Comparison of ENCODE assay signal across 14 cellular contexts in genomic region chr5:114473541-114473940, GRCh38.
"Had no signal": no experiment of that assay in that cellular context is flagged by ENCODE, and none has a peak within 500 bp of the region (broad histone marks: within the 10 kb centered on the region; RNA-seq: fewer than 3 reads in every experiment).

No MANE protein-coding gene starts in this region.

- ATAC-seq: effector memory CD8-positive, alpha-beta T cell; naive thymus-derived CD8-positive, alpha-beta T cell; right cardiac atrium; stimulated activated naive B cell treated with anti-CD40 and anti-IgM and Interleukin-4, amounts not matched to agents 10 μg/mL and 1 μg/mL and 100 μg/mL, for 72 hours had no signal

- H3K4me3 ChIP-seq: upper lobe of left lung had no signal

- H3K9me3 ChIP-seq: neutrophil had no signal

- H3K27me3 ChIP-seq: neutrophil, upper lobe of left lung had no signal

- DNase-seq: activated CD4-positive, alpha-beta T cell treated with anti-CD3 and anti-CD28 coated beads, Interleukin-2, amount 50 U/mL, for 1 hour; activated CD4-positive, CD25-positive, alpha-beta regulatory T cell; activated naive CD4-positive, alpha-beta T cell treated with anti-CD3 and anti-CD28 coated beads, Interleukin-2, amount 50 U/mL, for 16 hours; activated T-cell treated with anti-CD3 and anti-CD28 coated beads for 4 hours; amniotic stem cell; effector memory CD8-positive, alpha-beta T cell; hippocampal formation; naive thymus-derived CD8-positive, alpha-beta T cell; right cardiac atrium; stimulated activated naive B cell treated with anti-CD40 and anti-IgM and Interleukin-4, amounts not matched to agents 10 μg/mL and 1 μg/mL and 100 μg/mL, for 72 hours; T-helper 1 cell had no signal

- H3K36me3 ChIP-seq: neutrophil, upper lobe of left lung had no signal

- H3K27ac ChIP-seq: epithelial cell of prostate, neutrophil had no signal
